In the genomic region with DNA sequence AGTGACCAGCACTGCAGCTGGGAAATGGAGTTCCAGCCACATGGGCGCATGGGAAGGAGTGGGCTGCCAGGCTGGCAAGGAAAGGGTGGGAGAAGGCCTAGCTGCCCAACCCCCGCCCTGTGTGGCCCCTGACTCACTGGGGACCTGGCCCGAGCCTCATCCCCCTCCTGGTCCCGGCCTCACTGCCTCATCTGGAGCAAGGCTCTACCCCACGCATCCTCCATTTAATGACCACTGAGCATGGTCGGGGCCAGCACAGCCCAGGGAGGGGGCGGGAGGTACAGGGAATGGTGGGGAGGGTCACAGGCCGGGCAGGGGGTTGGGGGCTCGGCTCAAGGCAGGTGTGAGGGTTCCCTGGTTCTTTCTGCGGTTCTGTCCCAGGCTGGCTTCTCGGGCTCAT, we compare ENCODE assay signal across 19 cellular contexts. TPM values are rescaled to one million over a fixed set of nuclear protein-coding genes. Genes with fewer than 3 reads are reported as not detected.
"Had no signal": no experiment of that assay in that cellular context is flagged by ENCODE, and none has a peak within 500 bp of the region (broad histone marks: within the 10 kb centered on the region; RNA-seq: fewer than 3 reads in every experiment).

No MANE protein-coding gene starts in this region.

- H3K9me3 Mint-ChIP-seq: activated naive CD4-positive, alpha-beta T cell treated with anti-CD3 and anti-CD28 coated beads, Interleukin-2, amount 50 U/mL, for 72 hours; activated T-cell treated with anti-CD3 and anti-CD28 coated beads, Interleukin-2, amount 50 U/mL, for 4 hours; endodermal cell had no signal

- ATAC-seq: activated naive CD4-positive, alpha-beta T cell treated with anti-CD3 and anti-CD28 coated beads, Interleukin-2, amount 50 U/mL, for 72 hours; activated T-cell treated with anti-CD3 and anti-CD28 coated beads, Interleukin-2, amount 50 U/mL, for 4 hours; right cardiac atrium; SK-N-SH treated with all-trans-retinoic acid at 6 μM for 48 hours had no signal

- H3K36me3 Mint-ChIP-seq: activated naive CD4-positive, alpha-beta T cell treated with anti-CD3 and anti-CD28 coated beads, Interleukin-2, amount 50 U/mL, for 72 hours had no signal

- DNase-seq: activated CD4-positive, alpha-beta T cell treated with anti-CD3 and anti-CD28 coated beads, Interleukin-2, amount 50 U/mL, for 4 hours; activated effector memory CD4-positive, alpha-beta T cell treated with anti-CD3 and anti-CD28 coated beads, Interleukin-2, amount 50 U/mL, for 16 hours; activated T-cell treated with anti-CD3 and anti-CD28 coated beads, Interleukin-2, amount 50 U/mL, for 4 hours; amygdala; brain microvascular endothelial cell; cerebellar nuclear complex; dermis blood vessel endothelial cell; glutamatergic neuron; stimulated activated CD4-positive, alpha-beta T cell treated with anti-CD3 and anti-CD28 coated beads, Interleukin-1b, Interleukin-23, amount 100 ng/mL, for 48 hours; stimulated activated naive CD4-positive, alpha-beta T cell treated with Interleukin-2 at 50 U/mL for 16 hours; testis had no signal

- H3K9me3 ChIP-seq: testis, vagina had no signal

- H3K4me3 Mint-ChIP-seq: activated T-cell treated with anti-CD3 and anti-CD28 coated beads, Interleukin-2, amount 50 U/mL, for 4 hours; endodermal cell had no signal

- H3K4me1 Mint-ChIP-seq: endodermal cell had no signal

- H3K27me3 ChIP-seq: brain microvascular endothelial cell, testis, vagina had no signal

- H3K4me3 ChIP-seq: testis, vagina had no signal

- H3K36me3 ChIP-seq: brain microvascular endothelial cell, vagina had no signal

- H3K27ac Mint-ChIP-seq: activated naive CD4-positive, alpha-beta T cell treated with anti-CD3 and anti-CD28 coated beads, Interleukin-2, amount 50 U/mL, for 72 hours; endodermal cell had no signal

- H3K27ac ChIP-seq: brain microvascular endothelial cell, testis, vagina had no signal

RNA-seq across cellular contexts. Expression of a gene that starts 45.6 kb away (rescaled TPM):
- total RNA-seq: activated naive CD4-positive, alpha-beta T cell treated with anti-CD3 and anti-CD28 coated beads, Interleukin-2, amount 50 U/mL, for 72 hours; activated T-cell treated with anti-CD3 and anti-CD28 coated beads, Interleukin-2, amount 50 U/mL, for 4 hours; dermis blood vessel endothelial cell; endodermal cell; fibroblast of villous mesenchyme; myocyte; right cardiac atrium; T-helper 1 cell treated with Interleukin-12 subunit alpha and Interleukin-12 subunit beta and Interleukin-4 antibody, amounts not matched to agents 30 ng/mL and 1 ng/mL, for 36 hours had no signal
- polyA plus RNA-seq: right cardiac atrium had no signal
